In the genomic region with DNA sequence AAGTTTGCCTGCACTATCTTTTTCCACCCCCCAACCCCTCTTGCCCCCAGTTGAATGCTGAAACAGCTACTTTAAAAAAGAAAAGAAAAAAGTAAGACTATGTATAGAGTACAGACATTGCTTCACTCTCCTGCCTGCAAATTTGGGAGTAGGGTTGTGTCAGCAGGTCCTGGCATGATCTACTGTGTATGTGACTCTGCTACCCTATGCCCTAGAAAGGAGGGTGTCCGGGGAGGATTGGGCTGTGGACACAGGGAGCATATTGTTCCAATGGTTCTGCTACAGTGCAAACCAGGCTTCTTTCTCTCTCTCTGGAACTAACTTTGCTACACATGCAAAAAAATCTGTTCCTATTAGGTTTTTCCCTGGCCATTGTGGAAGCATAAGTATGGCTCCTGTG, we compare ENCODE assay signal across 9 cellular contexts.
"Had no signal": no experiment of that assay in that cellular context is flagged by ENCODE, and none has a peak within 500 bp of the region (broad histone marks: within the 10 kb centered on the region; RNA-seq: fewer than 3 reads in every experiment).

No MANE protein-coding gene starts in this region.

- ATAC-seq: esophagus mucosa; left colon; naive thymus-derived CD8-positive, alpha-beta T cell; stimulated activated memory B cell treated with anti-CD40 and anti-IgM and Interleukin-4, amounts not matched to agents 10 μg/mL and 1 μg/mL and 100 μg/mL, for 72 hours had no signal

- DNase-seq: activated CD4-positive, alpha-beta T cell treated with anti-CD3 and anti-CD28 coated beads, Interleukin-2, amount 50 U/mL, for 1 hour; activated CD8-positive, alpha-beta memory T cell treated with anti-CD3 and anti-CD28 coated beads for 24 hours; activated gamma-delta T cell treated with Interleukin-2 at 50 U/mL for 16 hours; activated naive CD8-positive, alpha-beta T cell treated with anti-CD3 and anti-CD28 coated beads for 36 hours; left colon; naive thymus-derived CD8-positive, alpha-beta T cell; stimulated activated CD4-positive, alpha-beta T cell treated with anti-CD3 and anti-CD28 coated beads, Interleukin-2, amount 100 ng/mL, for 48 hours had no signal
